In the genomic region with DNA sequence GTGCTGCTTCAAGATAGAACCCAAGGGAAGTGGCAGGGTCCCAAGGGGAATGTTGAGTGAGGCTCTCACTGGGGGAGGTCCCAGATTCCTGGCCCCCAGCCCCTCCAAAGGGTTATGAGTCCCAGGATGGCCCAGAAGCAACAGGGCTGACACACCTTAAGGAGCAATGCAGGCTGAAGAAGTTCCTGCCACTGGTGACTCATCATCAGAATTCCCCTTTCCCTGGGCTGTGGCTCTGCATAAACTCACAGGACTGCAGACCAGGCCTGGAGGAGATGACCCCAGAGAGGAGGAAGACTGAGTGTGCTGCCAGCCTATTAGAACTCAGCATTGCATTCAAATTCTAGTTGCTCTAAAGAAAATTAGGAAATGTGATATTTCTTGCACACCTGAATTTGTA, we compare ENCODE assay signal across 27 cellular contexts.
"Had no signal": no experiment of that assay in that cellular context is flagged by ENCODE, and none has a peak within 500 bp of the region (broad histone marks: within the 10 kb centered on the region; RNA-seq: fewer than 3 reads in every experiment).

No MANE protein-coding gene starts in this region.

- H3K36me3 ChIP-seq: esophagus muscularis mucosa, gastrocnemius medialis, neutrophil, ovary, suprapubic skin, tibial nerve, uterus had no signal

- H3K9me3 Mint-ChIP-seq: activated naive CD4-positive, alpha-beta T cell treated with anti-CD3 and anti-CD28 coated beads, Interleukin-2, amount 50 U/mL, for 24 hours; brain; dendritic cell treated with granulocyte-macrophage colony-stimulating factor and Interleukin-4, amounts not matched to agents 40 ng/mL and 50 ng/mL, for 4 days; stimulated activated naive CD8-positive, alpha-beta T cell treated with anti-CD3 and anti-CD28 coated beads, Interleukin-15, amount 100 ng/mL, for 72 hours had no signal

- H3K27me3 ChIP-seq: esophagus muscularis mucosa, gastrocnemius medialis, neutrophil, ovary, suprapubic skin, tibial nerve, uterus had no signal

- H3K4me3 ChIP-seq: esophagus muscularis mucosa, gastrocnemius medialis, ovary, psoas muscle, skin epidermis, suprapubic skin, tibial nerve, uterus had no signal

- H3K36me3 Mint-ChIP-seq: activated CD8-positive, alpha-beta memory T cell treated with anti-CD3 and anti-CD28 coated beads, Interleukin-2, amount 10 ng/mL, durations not matched to agents 7 days and 5 days; activated naive CD4-positive, alpha-beta T cell treated with anti-CD3 and anti-CD28 coated beads, Interleukin-2, amount 50 U/mL, for 24 hours; brain; natural killer cell treated with Interleukin-12 subunit alpha and Interleukin-12 subunit beta and Interleukin-15 and Interleukin-18, amount 100 ng/mL, for 72 hours; stimulated activated effector memory CD8-positive, alpha-beta T cell treated with anti-CD3 and anti-CD28 coated beads, Interleukin-12 subunit alpha, Interleukin-12 subunit beta, amount 100 ng/mL, for 72 hours had no signal

- H3K4me3 Mint-ChIP-seq: activated CD4-positive, alpha-beta memory T cell treated with anti-CD3 and anti-CD28 coated beads, Interleukin-2, amount 10 ng/mL, durations not matched to agents 7 days and 5 days; activated CD8-positive, alpha-beta memory T cell treated with anti-CD3 and anti-CD28 coated beads, Interleukin-2, amount 10 ng/mL, durations not matched to agents 7 days and 5 days; activated naive CD4-positive, alpha-beta T cell treated with anti-CD3 and anti-CD28 coated beads, Interleukin-2, amount 50 U/mL, for 24 hours; brain; dendritic cell treated with granulocyte-macrophage colony-stimulating factor and Interleukin-4, amounts not matched to agents 40 ng/mL and 50 ng/mL, for 4 days; natural killer cell treated with Interleukin-12 subunit alpha and Interleukin-12 subunit beta and Interleukin-15 and Interleukin-18, amount 100 ng/mL, for 72 hours; stimulated activated effector memory CD8-positive, alpha-beta T cell treated with anti-CD3 and anti-CD28 coated beads, Interleukin-12 subunit alpha, Interleukin-12 subunit beta, amount 100 ng/mL, for 72 hours; stimulated activated naive CD8-positive, alpha-beta T cell treated with anti-CD3 and anti-CD28 coated beads, Interleukin-15, amount 100 ng/mL, for 72 hours had no signal

- H3K4me1 Mint-ChIP-seq: activated CD4-positive, alpha-beta memory T cell treated with anti-CD3 and anti-CD28 coated beads, Interleukin-2, amount 10 ng/mL, durations not matched to agents 7 days and 5 days; activated CD8-positive, alpha-beta memory T cell treated with anti-CD3 and anti-CD28 coated beads, Interleukin-2, amount 10 ng/mL, durations not matched to agents 7 days and 5 days; activated naive CD4-positive, alpha-beta T cell treated with anti-CD3 and anti-CD28 coated beads, Interleukin-2, amount 50 U/mL, for 24 hours; stimulated activated effector memory CD8-positive, alpha-beta T cell treated with anti-CD3 and anti-CD28 coated beads, Interleukin-12 subunit alpha, Interleukin-12 subunit beta, amount 100 ng/mL, for 72 hours; stimulated activated naive CD8-positive, alpha-beta T cell treated with anti-CD3 and anti-CD28 coated beads, Interleukin-15, amount 100 ng/mL, for 72 hours had no signal

- H3K27ac Mint-ChIP-seq: activated CD4-positive, alpha-beta memory T cell treated with anti-CD3 and anti-CD28 coated beads, Interleukin-2, amount 10 ng/mL, durations not matched to agents 7 days and 5 days; activated CD8-positive, alpha-beta memory T cell treated with anti-CD3 and anti-CD28 coated beads, Interleukin-2, amount 10 ng/mL, durations not matched to agents 7 days and 5 days; activated naive CD4-positive, alpha-beta T cell treated with anti-CD3 and anti-CD28 coated beads, Interleukin-2, amount 50 U/mL, for 24 hours; brain; dendritic cell treated with granulocyte-macrophage colony-stimulating factor and Interleukin-4, amounts not matched to agents 40 ng/mL and 50 ng/mL, for 4 days; natural killer cell treated with Interleukin-12 subunit alpha and Interleukin-12 subunit beta and Interleukin-15 and Interleukin-18, amount 100 ng/mL, for 72 hours; stimulated activated effector memory CD8-positive, alpha-beta T cell treated with anti-CD3 and anti-CD28 coated beads, Interleukin-12 subunit alpha, Interleukin-12 subunit beta, amount 100 ng/mL, for 72 hours; stimulated activated naive CD8-positive, alpha-beta T cell treated with anti-CD3 and anti-CD28 coated beads, Interleukin-15, amount 100 ng/mL, for 72 hours had no signal

- DNase-seq: activated CD4-positive, alpha-beta memory T cell treated with anti-CD3 and anti-CD28 coated beads, Interleukin-2, amount 10 ng/mL, durations not matched to agents 7 days and 5 days; activated CD4-positive, alpha-beta T cell treated with anti-CD3 and anti-CD28 coated beads for 48 hours; activated CD8-positive, alpha-beta memory T cell treated with anti-CD3 and anti-CD28 coated beads, Interleukin-2, amount 10 ng/mL, durations not matched to agents 7 days and 5 days; activated gamma-delta T cell; activated T-cell treated with anti-CD3 and anti-CD28 coated beads for 4 hours; anterior cingulate cortex; caudate nucleus; effector CD4-positive, alpha-beta T cell; gastrocnemius medialis; kidney; left ventricle myocardium superior; ovary; psoas muscle; right cardiac atrium; stimulated activated CD4-positive, alpha-beta T cell treated with anti-CD3 and anti-CD28 coated beads, Interleukin-1b, Interleukin-23, amount 100 ng/mL, for 48 hours; stimulated activated naive CD8-positive, alpha-beta T cell treated with anti-CD3 and anti-CD28 coated beads, Interleukin-15, amount 100 ng/mL, for 72 hours; uterus had no signal

- H3K27me3 Mint-ChIP-seq: activated CD4-positive, alpha-beta memory T cell treated with anti-CD3 and anti-CD28 coated beads, Interleukin-2, amount 10 ng/mL, durations not matched to agents 7 days and 5 days; activated CD8-positive, alpha-beta memory T cell treated with anti-CD3 and anti-CD28 coated beads, Interleukin-2, amount 10 ng/mL, durations not matched to agents 7 days and 5 days; brain; dendritic cell treated with granulocyte-macrophage colony-stimulating factor and Interleukin-4, amounts not matched to agents 40 ng/mL and 50 ng/mL, for 4 days; natural killer cell treated with Interleukin-12 subunit alpha and Interleukin-12 subunit beta and Interleukin-15 and Interleukin-18, amount 100 ng/mL, for 72 hours had no signal

- H3K9me3 ChIP-seq: esophagus muscularis mucosa, gastrocnemius medialis, neutrophil, ovary, psoas muscle, suprapubic skin, tibial nerve, uterus had no signal

- ATAC-seq: activated CD8-positive, alpha-beta memory T cell treated with anti-CD3 and anti-CD28 coated beads, Interleukin-2, amount 10 ng/mL, durations not matched to agents 7 days and 5 days; gastrocnemius medialis; left ventricle myocardium superior; natural killer cell treated with Interleukin-12 subunit alpha and Interleukin-12 subunit beta and Interleukin-15 and Interleukin-18, amount 100 ng/mL, for 72 hours; psoas muscle; right cardiac atrium; stimulated activated effector memory CD8-positive, alpha-beta T cell treated with anti-CD3 and anti-CD28 coated beads, Interleukin-12 subunit alpha, Interleukin-12 subunit beta, amount 100 ng/mL, for 72 hours; stimulated activated naive CD8-positive, alpha-beta T cell treated with anti-CD3 and anti-CD28 coated beads, Interleukin-15, amount 100 ng/mL, for 72 hours had no signal

- H3K4me1 ChIP-seq: esophagus muscularis mucosa, gastrocnemius medialis, psoas muscle, suprapubic skin, tibial nerve, uterus had no signal

- H3K27ac ChIP-seq: esophagus muscularis mucosa, gastrocnemius medialis, neutrophil, ovary, psoas muscle, skin epidermis, suprapubic skin, tibial nerve, uterus had no signal
